9 cellular contexts compared by ENCODE assay signal in genomic region chr12:22627351-22627750, GRCh38. TPM values are rescaled to one million over a fixed set of nuclear protein-coding genes. Genes with fewer than 3 reads are reported as not detected.
DNase-seq lines count a peak whose midpoint lies in the region; ATAC-seq and TF ChIP-seq lines count a peak whose summit lies in the region.
"Had no signal": no experiment of that assay in that cellular context is flagged by ENCODE, and none has a peak within 500 bp of the region (broad histone marks: within the 10 kb centered on the region; RNA-seq: fewer than 3 reads in every experiment).

No MANE protein-coding gene starts in this region.

- peak overlapping the region; percentile 77 for H3K27ac Mint-ChIP-seq in activated CD8-positive, alpha-beta memory T cell treated with anti-CD3 and anti-CD28 coated beads, Interleukin-2, amount 10 ng/mL, durations not matched to agents 7 days and 5 days
- peak overlapping the region; percentile 96 for H3K27ac Mint-ChIP-seq in activated T-helper 17 cell treated with anti-CD3 and anti-CD28 coated beads, Interleukin-2, amount 50 U/mL, for 72 hours

- no peaks in the 10 kb centered on the region for H3K9me3 Mint-ChIP-seq in activated CD8-positive, alpha-beta memory T cell treated with anti-CD3 and anti-CD28 coated beads, Interleukin-2, amount 10 ng/mL, durations not matched to agents 7 days and 5 days (ENCODE audit: low read depth)
- H3K9me3 Mint-ChIP-seq in activated T-helper 17 cell treated with anti-CD3 and anti-CD28 coated beads, Interleukin-2, amount 50 U/mL, for 72 hours: no peaks in the 10 kb centered on the region

- no peak for TF ChIP-seq EP300 in suprapubic skin (IDR thresholded peaks at IDR 0.05)

- peaks cover 20% of the 10 kb centered on the region for H3K36me3 Mint-ChIP-seq in activated CD8-positive, alpha-beta memory T cell treated with anti-CD3 and anti-CD28 coated beads, Interleukin-2, amount 10 ng/mL, durations not matched to agents 7 days and 5 days
- peaks cover 59% of the 10 kb centered on the region for H3K36me3 Mint-ChIP-seq in activated T-helper 17 cell treated with anti-CD3 and anti-CD28 coated beads, Interleukin-2, amount 50 U/mL, for 72 hours (ENCODE audit: low read depth)

- no peak for TF ChIP-seq CTCF in suprapubic skin (IDR thresholded peaks at IDR 0.05)

- H3K27ac ChIP-seq in iPS-18a (ENCODE audit: low read length) (no peak overlapping the region), suprapubic skin (peak overlapping the region; percentile 91)

- TF ChIP-seq POLR2A in suprapubic skin (IDR thresholded peaks at IDR 0.05): no peak

- H3K36me3 ChIP-seq in iPS-18a (ENCODE audit: control insufficient read depth, low read depth, low read length): no peaks in the 10 kb centered on the region
- peaks cover 4% of the 10 kb centered on the region for H3K36me3 ChIP-seq in suprapubic skin

- peak overlapping the region; percentile 95 for H3K4me3 ChIP-seq in iPS-18a (ENCODE audit: low read length)
- peak overlapping the region; percentile 66 for H3K4me3 ChIP-seq in suprapubic skin

- H3K4me1 ChIP-seq in iPS-18a (ENCODE audit: control insufficient read depth, low read depth, low read length): peaks cover 17% of the 10 kb centered on the region
- peaks cover 50% of the 10 kb centered on the region for H3K4me1 ChIP-seq in suprapubic skin

- peaks cover 41% of the 10 kb centered on the region for H3K4me1 Mint-ChIP-seq in activated CD8-positive, alpha-beta memory T cell treated with anti-CD3 and anti-CD28 coated beads, Interleukin-2, amount 10 ng/mL, durations not matched to agents 7 days and 5 days
- H3K4me1 Mint-ChIP-seq in activated T-helper 17 cell treated with anti-CD3 and anti-CD28 coated beads, Interleukin-2, amount 50 U/mL, for 72 hours: peaks cover 31% of the 10 kb centered on the region

- H3K9ac ChIP-seq in iPS-18a (ENCODE audit: low read length): peak overlapping the region; percentile 89

- CTCF ChIA-PET in activated CD8-positive, alpha-beta memory T cell treated with anti-CD3 and anti-CD28 coated beads, Interleukin-2, amount 10 ng/mL, durations not matched to agents 7 days and 5 days (lab: Charles Lee): interaction anchor here (1.4 kb wide), 1 partner anchor 83 kb away, joined by 6 read pairs; the partner anchor contains the start of gene C2CD5

- peak overlapping the region; percentile 87 for H3K4me3 Mint-ChIP-seq in activated CD8-positive, alpha-beta memory T cell treated with anti-CD3 and anti-CD28 coated beads, Interleukin-2, amount 10 ng/mL, durations not matched to agents 7 days and 5 days
- H3K4me3 Mint-ChIP-seq in activated T-helper 17 cell treated with anti-CD3 and anti-CD28 coated beads, Interleukin-2, amount 50 U/mL, for 72 hours: peak overlapping the region; percentile 97

- H3K27me3 Mint-ChIP-seq in activated CD8-positive, alpha-beta memory T cell treated with anti-CD3 and anti-CD28 coated beads, Interleukin-2, amount 10 ng/mL, durations not matched to agents 7 days and 5 days: peaks cover 6% of the 10 kb centered on the region
- no peaks in the 10 kb centered on the region for H3K27me3 Mint-ChIP-seq in activated T-helper 17 cell treated with anti-CD3 and anti-CD28 coated beads, Interleukin-2, amount 50 U/mL, for 72 hours

- DNase-seq in activated CD8-positive, alpha-beta memory T cell treated with anti-CD3 and anti-CD28 coated beads, Interleukin-2, amount 10 ng/mL, durations not matched to agents 7 days and 5 days: no peak
- no peak for DNase-seq in activated CD8-positive, alpha-beta memory T cell treated with anti-CD3 and anti-CD28 coated beads, Interleukin-2, amount 50 U/mL, for 4 hours
- DNase-seq in suprapubic skin (ENCODE audit: low spot score in 2 of 2): no peak

- no peaks in the 10 kb centered on the region for H3K27me3 ChIP-seq in iPS-18a (ENCODE audit: control insufficient read depth, insufficient read depth, low read length)
- no peaks in the 10 kb centered on the region for H3K27me3 ChIP-seq in suprapubic skin

- 40% methylated on average over 3 of the region's 3 CpGs for WGBS in suprapubic skin

- no peak for ATAC-seq in activated CD8-positive, alpha-beta memory T cell treated with anti-CD3 and anti-CD28 coated beads, Interleukin-2, amount 10 ng/mL, durations not matched to agents 7 days and 5 days
- no peak for ATAC-seq in activated T-helper 17 cell treated with anti-CD3 and anti-CD28 coated beads, Interleukin-2, amount 50 U/mL, for 72 hours (replicated peaks)
- ATAC-seq in HG03457 (IDR thresholded peaks at IDR 0.05; ENCODE audit: unreplicated experiment) (no peak), HG03342 (IDR thresholded peaks at IDR 0.05; ENCODE audit: unreplicated experiment) (no peak), esophagus mucosa (no peak)
- ATAC-seq: left lobe of liver had no signal

- H3K9me3 ChIP-seq in iPS-18a (ENCODE audit: control insufficient read depth, low read depth, low read length): no peaks in the 10 kb centered on the region
- H3K9me3 ChIP-seq in suprapubic skin: no peaks in the 10 kb centered on the region

RNA-seq across cellular contexts. Expression of gene ETNK1, which starts 2.4 kb away (rescaled TPM):
- total RNA-seq in activated CD8-positive, alpha-beta memory T cell treated with anti-CD3 and anti-CD28 coated beads, Interleukin-2, amount 10 ng/mL, durations not matched to agents 7 days and 5 days: 10 to 100 TPM; 77.7 to 83.1 TPM
- total RNA-seq in activated T-helper 17 cell treated with anti-CD3 and anti-CD28 coated beads, Interleukin-2, amount 50 U/mL, for 72 hours: 10 to 100 TPM; 81.7 to 87.5 TPM
- total RNA-seq in suprapubic skin (10 to 100 TPM; 22.3 to 61.4 (median 25.7) TPM), esophagus mucosa (26.9 TPM)
